In the genomic region with DNA sequence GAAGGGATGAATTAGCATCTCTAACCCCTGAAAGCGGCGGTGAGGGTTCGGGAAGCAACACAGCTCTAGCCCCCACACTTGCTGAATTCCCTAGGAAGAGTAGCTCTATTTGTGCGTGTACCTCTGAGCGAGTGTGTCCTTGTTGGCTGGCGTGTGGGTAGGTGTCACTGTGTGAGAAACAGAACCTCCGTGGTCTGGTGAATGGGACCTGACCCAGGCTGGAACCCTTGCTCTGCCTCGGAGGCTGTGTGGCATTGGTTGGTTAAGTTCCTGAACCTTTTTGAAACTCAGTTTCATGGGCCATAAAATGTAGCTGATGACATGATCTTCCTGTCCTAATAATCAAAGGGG, we compare ENCODE assay signal across 8 cellular contexts. TPM values are rescaled to one million over a fixed set of nuclear protein-coding genes. Genes with fewer than 3 reads are reported as not detected.
A peak's percentile ranks its signal among the peaks of the same experiment; 100 is the strongest.
DNase-seq lines count a peak whose midpoint lies in the region; ATAC-seq and TF ChIP-seq lines count a peak whose summit lies in the region.

No MANE protein-coding gene starts in this region.

- peak overlapping the region; percentile 97 for H3K27ac Mint-ChIP-seq in CD8-positive, alpha-beta T cell
- H3K27ac Mint-ChIP-seq in activated naive CD8-positive, alpha-beta T cell treated with anti-CD3 and anti-CD28 coated beads, Interleukin-2, amount 10 ng/mL, durations not matched to agents 7 days and 5 days: peak overlapping the region; percentile 92
- H3K27ac Mint-ChIP-seq in naive B cell: peak overlapping the region; percentile 69 to 97 (median 96)

- H3K4me3 Mint-ChIP-seq in CD8-positive, alpha-beta T cell: peak overlapping the region; percentile 97
- peak overlapping the region; percentile 96 for H3K4me3 Mint-ChIP-seq in activated naive CD8-positive, alpha-beta T cell treated with anti-CD3 and anti-CD28 coated beads, Interleukin-2, amount 10 ng/mL, durations not matched to agents 7 days and 5 days
- peak overlapping the region; percentile 95 to 98 (median 97) for H3K4me3 Mint-ChIP-seq in naive B cell

- H3K4me3 ChIP-seq in CD8-positive, alpha-beta T cell (ENCODE audit: low read depth, low read length): peak overlapping the region; percentile 58

- no peaks in the 10 kb centered on the region for H3K27me3 ChIP-seq in CD8-positive, alpha-beta T cell (ENCODE audit: insufficient read depth, low read length)

- ATAC-seq in CD8-positive, alpha-beta T cell: no peak
- ATAC-seq in HG02759 (IDR thresholded peaks at IDR 0.05; ENCODE audit: unreplicated experiment): peak; percentile 14
- ATAC-seq in activated naive CD8-positive, alpha-beta T cell treated with anti-CD3 and anti-CD28 coated beads, Interleukin-2, amount 10 ng/mL, durations not matched to agents 7 days and 5 days (ENCODE audit: low read depth): no peak
- ATAC-seq in naive B cell (ENCODE audit: low read depth in 2 of 2): peak; percentile 3 to 4
- ATAC-seq in HG03521 (IDR thresholded peaks at IDR 0.05; ENCODE audit: unreplicated experiment): no peak

- H3K36me3 ChIP-seq in CD8-positive, alpha-beta T cell (ENCODE audit: insufficient read depth, low read length): peaks cover 6% of the 10 kb centered on the region

- no peaks in the 10 kb centered on the region for H3K9me3 Mint-ChIP-seq in CD8-positive, alpha-beta T cell
- no peaks in the 10 kb centered on the region for H3K9me3 Mint-ChIP-seq in activated naive CD8-positive, alpha-beta T cell treated with anti-CD3 and anti-CD28 coated beads, Interleukin-2, amount 10 ng/mL, durations not matched to agents 7 days and 5 days
- no peaks in the 10 kb centered on the region for H3K9me3 Mint-ChIP-seq in naive B cell

- H3K36me3 Mint-ChIP-seq in CD8-positive, alpha-beta T cell: peaks cover 28% of the 10 kb centered on the region
- H3K36me3 Mint-ChIP-seq in activated naive CD8-positive, alpha-beta T cell treated with anti-CD3 and anti-CD28 coated beads, Interleukin-2, amount 10 ng/mL, durations not matched to agents 7 days and 5 days: peaks cover 7% of the 10 kb centered on the region
- H3K36me3 Mint-ChIP-seq in naive B cell: no peaks in the 10 kb centered on the region

- peaks cover 49% of the 10 kb centered on the region for H3K4me1 Mint-ChIP-seq in CD8-positive, alpha-beta T cell (ENCODE audit: low read depth)
- H3K4me1 Mint-ChIP-seq in activated naive CD8-positive, alpha-beta T cell treated with anti-CD3 and anti-CD28 coated beads, Interleukin-2, amount 10 ng/mL, durations not matched to agents 7 days and 5 days: peaks cover 32% of the 10 kb centered on the region
- H3K4me1 Mint-ChIP-seq in naive B cell: peaks cover 29 to 54% (median 49%) of the 10 kb centered on the region in 3 donors

- no peak for TF ChIP-seq CTCF in CD8-positive, alpha-beta T cell (IDR thresholded peaks at IDR 0.05)

- DNase-seq in CD8-positive, alpha-beta T cell: no peak
- no peak for DNase-seq in activated naive CD8-positive, alpha-beta T cell treated with anti-CD3 and anti-CD28 coated beads, Interleukin-2, amount 10 ng/mL, durations not matched to agents 7 days and 5 days
- DNase-seq in naive B cell (no peak), NCI-H526 treated with DMSO at 0.1 percent for 48 hours (lab: John Stamatoyannopoulos, UW) (no peak), dermis blood vessel endothelial cell (no peak), NCI-H526 (lab: John Stamatoyannopoulos, UW) (no peak)

- no peaks in the 10 kb centered on the region for H3K27me3 Mint-ChIP-seq in CD8-positive, alpha-beta T cell (ENCODE audit: low read depth)
- no peaks in the 10 kb centered on the region for H3K27me3 Mint-ChIP-seq in activated naive CD8-positive, alpha-beta T cell treated with anti-CD3 and anti-CD28 coated beads, Interleukin-2, amount 10 ng/mL, durations not matched to agents 7 days and 5 days
- no peaks in the 10 kb centered on the region for H3K27me3 Mint-ChIP-seq in naive B cell

- intact Hi-C loops in CD8-positive, alpha-beta T cell (cut with DNase I, micrococcal nuclease): loop anchor here (1.0 to 10.0 kb wide), 15 partner anchors 8 to 1925 kb away; partner anchors contain the start of genes IFRD2 (in 2 of the 2), MANF (in 2 of the 2), DALRD3 (in 1 of the 2) and DUSP7 (in 1 of the 2)

- POLR2A ChIA-PET in CD8-positive, alpha-beta T cell (lab: Charles Lee): interaction anchor here (0.5 to 2.3 kb wide), 3 partner anchors 10 to 209 kb away, joined by 3 to 16 read pairs (median 4); partner anchors contain the start of genes CYB561D2, HEMK1 and NPRL2
- POLR2A ChIA-PET in activated naive CD8-positive, alpha-beta T cell treated with anti-CD3 and anti-CD28 coated beads, Interleukin-2, amount 10 ng/mL, durations not matched to agents 7 days and 5 days (lab: Charles Lee): interaction anchor here (1.0 to 1.6 kb wide), 4 partner anchors 9 to 32 kb away, joined by 3 to 12 read pairs (median 5); partner anchors contain the start of genes CYB561D2, NPRL2, RASSF1 and TUSC2

- H3K9me3 ChIP-seq in CD8-positive, alpha-beta T cell (ENCODE audit: low read length): no peaks in the 10 kb centered on the region

- H3K4me1 ChIP-seq in CD8-positive, alpha-beta T cell (ENCODE audit: insufficient read depth, low read length): peaks cover 33% of the 10 kb centered on the region

- no peak overlapping the region for H3K27ac ChIP-seq in CD8-positive, alpha-beta T cell (ENCODE audit: low read depth, low read length)

- CTCF ChIA-PET in CD8-positive, alpha-beta T cell (lab: Charles Lee): interaction anchor here (0.7 kb wide), 1 partner anchor 183 kb away, joined by 3 read pairs; no protein-coding TSS in a partner anchor

RNA-seq across cellular contexts. Expression of gene TMEM115, which starts 0.4 kb away (rescaled TPM):
- 10 to 100 TPM; 15.2 to 17.8 TPM for total RNA-seq in CD8-positive, alpha-beta T cell
- total RNA-seq in activated naive CD8-positive, alpha-beta T cell treated with anti-CD3 and anti-CD28 coated beads, Interleukin-2, amount 10 ng/mL, durations not matched to agents 7 days and 5 days: 10 to 100 TPM; 23.4 to 24.4 TPM
- polyA plus RNA-seq in naive B cell (ENCODE audit: low read depth in 6 of 6): 10 to 100 TPM; 24.5 to 34.1 (median 31.6) TPM
- total RNA-seq in dermis blood vessel endothelial cell: 60.3 and 61.6 TPM in 2 replicates

RNA-seq across cellular contexts. Expression of gene CYB561D2, which starts 9.1 kb away (rescaled TPM):
- total RNA-seq in CD8-positive, alpha-beta T cell: 10 to 100 TPM; 24.2 to 24.3 TPM
- total RNA-seq in activated naive CD8-positive, alpha-beta T cell treated with anti-CD3 and anti-CD28 coated beads, Interleukin-2, amount 10 ng/mL, durations not matched to agents 7 days and 5 days: 10 to 100 TPM; 35.0 to 38.9 TPM
- polyA plus RNA-seq in naive B cell (ENCODE audit: low read depth in 6 of 6): 10 to 100 TPM; 55.4 to 75.9 (median 65.2) TPM
- 26.2 and 30.0 TPM in 2 replicates for total RNA-seq in dermis blood vessel endothelial cell

RNA-seq across cellular contexts. Expression of gene NPRL2, which starts 9.2 kb away (rescaled TPM):
- 10 to 100 TPM; 28.7 to 30.9 TPM for total RNA-seq in CD8-positive, alpha-beta T cell
- total RNA-seq in activated naive CD8-positive, alpha-beta T cell treated with anti-CD3 and anti-CD28 coated beads, Interleukin-2, amount 10 ng/mL, durations not matched to agents 7 days and 5 days: 10 to 100 TPM; 55.8 to 58.2 TPM
- 10 to 100 TPM; 17.9 to 31.8 (median 23.7) TPM for polyA plus RNA-seq in naive B cell (ENCODE audit: low read depth in 6 of 6)
- total RNA-seq in dermis blood vessel endothelial cell: 14.0 and 16.8 TPM in 2 replicates

RNA-seq across cellular contexts. Expression of gene ZMYND10, which starts 14.2 kb away (rescaled TPM):
- total RNA-seq in CD8-positive, alpha-beta T cell: 1 to 10 TPM; 1.2 to 1.6 TPM
- 1 to 10 TPM; 2.2 to 2.7 TPM for total RNA-seq in activated naive CD8-positive, alpha-beta T cell treated with anti-CD3 and anti-CD28 coated beads, Interleukin-2, amount 10 ng/mL, durations not matched to agents 7 days and 5 days
- polyA plus RNA-seq in naive B cell (ENCODE audit: low read depth in 6 of 6): under 1 TPM in 1 of 6 donors, not detected in 5; 0.53 TPM
- total RNA-seq in dermis blood vessel endothelial cell: 0.05 TPM in 1 of 2 replicates, not detected in the other

RNA-seq across cellular contexts. Expression of gene RASSF1, which starts 19.1 kb away (rescaled TPM):
- 10 to 100 TPM; 88.7 to 89.3 TPM for total RNA-seq in CD8-positive, alpha-beta T cell
- 100 to 1,000 TPM; 183 to 188 TPM for total RNA-seq in activated naive CD8-positive, alpha-beta T cell treated with anti-CD3 and anti-CD28 coated beads, Interleukin-2, amount 10 ng/mL, durations not matched to agents 7 days and 5 days
- 100 to 1,000 TPM in 2 of 6 donors, 10 to 100 TPM in 4; 71.9 to 147 (median 89.9) TPM for polyA plus RNA-seq in naive B cell (ENCODE audit: low read depth in 6 of 6)
- total RNA-seq in dermis blood vessel endothelial cell: 21.7 and 28.8 TPM in 2 replicates

Comparison
In these comparisons a context has a peak if more than half of its experiments do, and no peak if none do; other contexts are left out.
1. ATAC-seq: peak in HG02759 (single experiment) and naive B cell (2 of 2); none in CD8-positive, alpha-beta T cell (single experiment), activated naive CD8-positive, alpha-beta T cell treated with anti-CD3 and anti-CD28 coated beads, Interleukin-2, amount 10 ng/mL, durations not matched to agents 7 days and 5 days (single experiment) and HG03521 (single experiment).
2. Peak in every context shown above with its lines, with median percentiles within 50 percentile points of each other: H3K27ac Mint-ChIP-seq and H3K4me3 Mint-ChIP-seq.